Comparison of ENCODE assay signal across 19 cellular contexts in genomic region chr3:156543043-156543555, GRCh38. TPM values are rescaled to one million over a fixed set of nuclear protein-coding genes. Genes with fewer than 3 reads are reported as not detected.
DNase-seq lines count a peak whose midpoint lies in the region; ATAC-seq and TF ChIP-seq lines count a peak whose summit lies in the region.
"Had no signal": no experiment of that assay in that cellular context is flagged by ENCODE, and none has a peak within 500 bp of the region (broad histone marks: within the 10 kb centered on the region; RNA-seq: fewer than 3 reads in every experiment).

No MANE protein-coding gene starts in this region.

- no peaks in the 10 kb centered on the region for H3K27me3 Mint-ChIP-seq in natural killer cell (ENCODE audit: low read depth in 2 of 2)
- H3K27me3 Mint-ChIP-seq: activated CD4-positive, alpha-beta T cell treated with anti-CD3 and anti-CD28 coated beads, Interleukin-2, amount 10 ng/mL, durations not matched to agents 24 days and 14 days; type B pancreatic cell had no signal

- no peaks in the 10 kb centered on the region for H3K9me3 Mint-ChIP-seq in natural killer cell
- H3K9me3 Mint-ChIP-seq: activated CD4-positive, alpha-beta T cell treated with anti-CD3 and anti-CD28 coated beads, Interleukin-2, amount 10 ng/mL, durations not matched to agents 24 days and 14 days; type B pancreatic cell had no signal

- intact Hi-C loops in heart right ventricle (cut with DNase I) (loop anchor here in 6 of 10 donors (2.0 to 10.0 kb wide), 8 partner anchors 132 to 594 kb away; partner anchors contain the start of genes LEKR1 (in 1 of the 6) and TIPARP (in 1 of the 6)), cardiac septum (cut with DNase I) (loop anchor here (5.0 kb wide), 2 partner anchors 129 to 544 kb away; partner anchors contain the start of gene TIPARP), dorsolateral prefrontal cortex (cut with DNase I) (no loop called here), uterus (cut with DNase I; ENCODE audit: low total_unique reads) (no loop called here), natural killer cell (cut with micrococcal nuclease) (no loop called here)

- peaks cover 29% of the 10 kb centered on the region for H3K36me3 Mint-ChIP-seq in natural killer cell

- TF ChIP-seq POLR2A in uterus (IDR thresholded peaks at IDR 0.05) = no peak

- DNase-seq in heart right ventricle = no peak
- DNase-seq in cardiac septum (ENCODE audit: low spot score) = no peak
- DNase-seq in dorsolateral prefrontal cortex = no peak
- DNase-seq in pulmonary artery endothelial cell (ENCODE audit: low read depth, low spot score) = peak; percentile 59
- DNase-seq in uterus = no peak
- no peak for DNase-seq in natural killer cell
- DNase-seq in kidney tubule cell (ENCODE audit: low spot score) = no peak
- DNase-seq: activated CD4-positive, alpha-beta T cell treated with anti-CD3 and anti-CD28 coated beads, Interleukin-2, amount 10 ng/mL, durations not matched to agents 24 days and 14 days; activated naive CD4-positive, alpha-beta T cell treated with Interleukin-2 at 50 U/mL for 16 hours; DMS153; hippocampal formation; midbrain; NCI-H524 treated with DMSO at 0.1 percent for 48 hours; OCI-M1; stimulated activated CD4-positive, alpha-beta T cell treated with anti-CD3 and anti-CD28 coated beads, Interleukin-4, amount 100 ng/mL, for 4 hours; stimulated activated CD8-positive, alpha-beta memory T cell treated with anti-CD3 and anti-CD28 coated beads, Interleukin-4, amount 100 ng/mL, for 48 hours had no signal

- WGBS in heart right ventricle, 2 donors = 58 to 68% methylated on average over 2 of the region's 2 CpGs

- H3K9me3 ChIP-seq in heart right ventricle (no peaks in the 10 kb centered on the region), uterus (no peaks in the 10 kb centered on the region)
- H3K9me3 ChIP-seq: neutrophil had no signal

- peak overlapping the region in 1 of 10 donors; percentile 16 for H3K4me3 ChIP-seq in heart right ventricle
- peak overlapping the region in 1 of 59 donors; percentile 17 for H3K4me3 ChIP-seq in dorsolateral prefrontal cortex
- H3K4me3 ChIP-seq in uterus = no peak overlapping the region

- H3K27ac ChIP-seq in heart right ventricle (peak overlapping the region; percentile 47 to 87 (median 65)), dorsolateral prefrontal cortex (peak overlapping the region in 53 of 59 donors; percentile 2 to 81 (median 54)), uterus (peak overlapping the region; percentile 59 to 90)
- H3K27ac ChIP-seq: neutrophil had no signal

- H3K27me3 ChIP-seq in heart right ventricle = no peaks in the 10 kb centered on the region
- no peaks in the 10 kb centered on the region for H3K27me3 ChIP-seq in dorsolateral prefrontal cortex
- H3K27me3 ChIP-seq in uterus = no peaks in the 10 kb centered on the region
- H3K27me3 ChIP-seq: neutrophil had no signal

- H3K36me3 ChIP-seq in heart right ventricle = peaks cover 0 to 100% (median 10%) of the 10 kb centered on the region in 9 donors
- H3K36me3 ChIP-seq in uterus = no peaks in the 10 kb centered on the region

- ATAC-seq in heart right ventricle (peak in 1 of 8 donors; percentile 21), HG03342 (IDR thresholded peaks at IDR 0.05; ENCODE audit: unreplicated experiment) (no peak), natural killer cell (no peak)

- H3K4me1 ChIP-seq in heart right ventricle (peaks cover 5 to 75% (median 49%) of the 10 kb centered on the region in 9 donors), uterus (peaks cover 4 to 19% of the 10 kb centered on the region in 2 donors)

- TF ChIP-seq CTCF in heart right ventricle (IDR thresholded peaks at IDR 0.05) (no peak), dorsolateral prefrontal cortex (IDR thresholded peaks at IDR 0.05 in 54 of 56, conservative IDR thresholded peaks at IDR 0.05 in 2 of 56; ENCODE audit: low read depth in 1 of 56, partially characterized antibody in 56 of 56) (no peak), uterus (IDR thresholded peaks at IDR 0.05) (no peak), natural killer cell (IDR thresholded peaks at IDR 0.05) (no peak)

- H3K4me1 Mint-ChIP-seq in natural killer cell = peaks cover 15% of the 10 kb centered on the region in 2 donors

- H3K27ac Mint-ChIP-seq in natural killer cell = no peak overlapping the region
- H3K27ac Mint-ChIP-seq: activated CD4-positive, alpha-beta T cell treated with anti-CD3 and anti-CD28 coated beads, Interleukin-2, amount 10 ng/mL, durations not matched to agents 24 days and 14 days; type B pancreatic cell had no signal

- no peak overlapping the region for H3K4me3 Mint-ChIP-seq in natural killer cell
- H3K4me3 Mint-ChIP-seq: activated CD4-positive, alpha-beta T cell treated with anti-CD3 and anti-CD28 coated beads, Interleukin-2, amount 10 ng/mL, durations not matched to agents 24 days and 14 days; type B pancreatic cell had no signal

RNA-seq across cellular contexts. Expression of gene SSR3, which starts 11.8 kb away (rescaled TPM):
- 100 to 1,000 TPM; 172 to 256 (median 216) TPM for total RNA-seq in heart right ventricle
- polyA plus RNA-seq in heart right ventricle = 100 to 1,000 TPM in 1 of 2 donors, 10 to 100 TPM in 1; 75.8 to 602 TPM
- total RNA-seq in cardiac septum = 155 TPM
- total RNA-seq in dorsolateral prefrontal cortex = 100 to 1,000 TPM in 12 of 120 experiments, 10 to 100 TPM in 108; 62.7 to 123 (median 86.2) TPM
- 335 and 769 TPM in 2 replicates for total RNA-seq in pulmonary artery endothelial cell
- total RNA-seq in uterus = 100 to 1,000 TPM in 3 of 4 donors, 10 to 100 TPM in 1; 96.8 to 172 (median 128) TPM
- total RNA-seq in natural killer cell = 10 to 100 TPM; 60.7 to 75.1 (median 63.0) TPM

Comparison
In these comparisons a context has a peak if more than half of its experiments do, and no peak if none do; other contexts are left out.
1. intact Hi-C loops: an anchor here in heart right ventricle (2.0 to 10.0 kb wide) and cardiac septum (5.0 kb wide); none called in dorsolateral prefrontal cortex, uterus and natural killer cell.